8 cellular contexts compared by ENCODE assay signal in the genomic region with DNA sequence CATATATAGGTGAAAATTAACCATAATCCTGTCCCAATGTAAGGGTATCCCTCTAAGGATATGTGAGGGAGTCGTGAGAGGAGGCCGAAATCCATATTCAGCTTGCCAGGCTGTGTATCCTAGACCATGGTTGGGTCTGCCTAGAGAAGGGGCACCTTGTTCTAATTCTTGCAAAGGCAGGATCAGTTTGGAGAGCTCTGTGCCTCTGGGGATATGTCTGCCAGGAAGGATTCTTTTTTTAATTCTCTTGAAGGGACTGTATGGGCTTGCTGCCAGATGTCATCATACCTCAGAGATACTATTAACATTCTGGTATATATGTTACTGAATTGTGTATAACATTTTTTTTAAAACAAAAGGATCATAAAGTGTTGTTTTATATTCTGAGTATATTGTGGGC. TPM values are rescaled to one million over a fixed set of nuclear protein-coding genes. Genes with fewer than 3 reads are reported as not detected.
A peak's percentile ranks its signal among the peaks of the same experiment; 100 is the strongest.
DNase-seq lines count a peak whose midpoint lies in the region; ATAC-seq and TF ChIP-seq lines count a peak whose summit lies in the region.

No MANE protein-coding gene starts in this region.

- TF ChIP-seq CTCF in omental fat pad (IDR thresholded peaks at IDR 0.05) = no peak
- TF ChIP-seq CTCF in GM13976 (IDR thresholded peaks at IDR 0.05; ENCODE audit: borderline replicate concordance, control extremely low read depth, extremely low read depth, insufficient read depth, missing control alignments) = no peak

- peaks cover 46% of the 10 kb centered on the region for H3K4me1 Mint-ChIP-seq in activated T-helper 2 cell treated with anti-CD3 and anti-CD28 coated beads, Interferon-gamma antibody, Interleukin-2, Interleukin-4, amounts not matched to agents 10 μg/mL and 5 μg/mL and 100 μg/mL, durations not matched to agents 14 hours and 24 hours and 36 hours (ENCODE audit: low read depth)

- H3K27ac Mint-ChIP-seq in activated T-helper 2 cell treated with anti-CD3 and anti-CD28 coated beads, Interferon-gamma antibody, Interleukin-2, Interleukin-4, amounts not matched to agents 10 μg/mL and 5 μg/mL and 100 μg/mL, durations not matched to agents 14 hours and 24 hours and 36 hours = no peak overlapping the region

- H3K27me3 ChIP-seq in BLaER1 (peaks cover 8% of the 10 kb centered on the region), iPS-20b (ENCODE audit: insufficient read depth, low read length) (no peaks in the 10 kb centered on the region)

- H3K9ac ChIP-seq in BLaER1 = peak overlapping the region; percentile 54; the same call in 1 of the 2 replicates
- H3K9ac ChIP-seq in iPS-20b (ENCODE audit: low read depth, low read length) = peak overlapping the region; percentile 4; the same call in 1 of the 2 replicates

- intact Hi-C loops in activated T-helper 2 cell treated with anti-CD3 and anti-CD28 coated beads, Interferon-gamma antibody, Interleukin-2, Interleukin-4, amounts not matched to agents 10 μg/mL and 5 μg/mL and 100 μg/mL, durations not matched to agents 14 hours and 24 hours and 36 hours (cut with micrococcal nuclease) = loop anchor here (5.0 to 10.0 kb wide), 3 partner anchors 116 to 843 kb away; a partner anchor contains a TSS

- ATAC-seq in omental fat pad (ENCODE audit: low FRiP score) = no peak

- H3K27ac ChIP-seq in BLaER1 (no peak overlapping the region), iPS-20b (ENCODE audit: low read length) (no peak overlapping the region)

- peaks cover 55% of the 10 kb centered on the region for H3K36me3 Mint-ChIP-seq in activated T-helper 2 cell treated with anti-CD3 and anti-CD28 coated beads, Interferon-gamma antibody, Interleukin-2, Interleukin-4, amounts not matched to agents 10 μg/mL and 5 μg/mL and 100 μg/mL, durations not matched to agents 14 hours and 24 hours and 36 hours (ENCODE audit: low read depth)

- peaks cover 11% of the 10 kb centered on the region; the same call in 1 of the 2 replicates for H3K36me3 ChIP-seq in BLaER1
- H3K36me3 ChIP-seq in iPS-20b (ENCODE audit: insufficient read depth, low read depth, low read length) = peaks cover 12% of the 10 kb centered on the region; the same call in 1 of the 2 replicates

- no peaks in the 10 kb centered on the region for H3K9me3 Mint-ChIP-seq in activated T-helper 2 cell treated with anti-CD3 and anti-CD28 coated beads, Interferon-gamma antibody, Interleukin-2, Interleukin-4, amounts not matched to agents 10 μg/mL and 5 μg/mL and 100 μg/mL, durations not matched to agents 14 hours and 24 hours and 36 hours

- peak overlapping the region; percentile 80 for H3K4me2 ChIP-seq in BLaER1

- in situ Hi-C loops in GM13976 (cut with MboI; ENCODE audit: low sequenced_read_pairs, unreplicated experiment) = loop anchor here (25.0 kb wide), 1 partner anchor 417 kb away; no protein-coding TSS in a partner anchor

- peaks cover 68% of the 10 kb centered on the region for H4K20me1 ChIP-seq in BLaER1

- H3K4me1 ChIP-seq in BLaER1 (peaks cover 49% of the 10 kb centered on the region), iPS-20b (ENCODE audit: insufficient read depth, low read length) (peaks cover 9% of the 10 kb centered on the region; the same call in 1 of the 2 replicates)

- DNase-seq in HCEC 1CT = peak; percentile 36
- DNase-seq in activated T-helper 2 cell treated with anti-CD3 and anti-CD28 coated beads, Interferon-gamma antibody, Interleukin-2, Interleukin-4, amounts not matched to agents 10 μg/mL and 5 μg/mL and 100 μg/mL, durations not matched to agents 14 hours and 24 hours and 36 hours (ENCODE audit: low spot score) = no peak
- no peak for DNase-seq in Ammon's horn (ENCODE audit: low spot score)
- DNase-seq in omental fat pad (ENCODE audit: low spot score) = no peak
- DNase-seq in GM13976 (ENCODE audit: low spot score) = no peak
- no peak for DNase-seq in activated effector memory CD4-positive, alpha-beta T cell treated with anti-CD3 and anti-CD28 coated beads, Interleukin-2, amount 50 U/mL, for 16 hours

- H3K9me3 ChIP-seq in BLaER1 = no peaks in the 10 kb centered on the region
- no peaks in the 10 kb centered on the region for H3K9me3 ChIP-seq in iPS-20b (ENCODE audit: insufficient read depth, low read depth, low read length)

- H3K4me3 Mint-ChIP-seq in activated T-helper 2 cell treated with anti-CD3 and anti-CD28 coated beads, Interferon-gamma antibody, Interleukin-2, Interleukin-4, amounts not matched to agents 10 μg/mL and 5 μg/mL and 100 μg/mL, durations not matched to agents 14 hours and 24 hours and 36 hours (ENCODE audit: low read depth) = peak overlapping the region; percentile 92

- no peaks in the 10 kb centered on the region for H3K27me3 Mint-ChIP-seq in activated T-helper 2 cell treated with anti-CD3 and anti-CD28 coated beads, Interferon-gamma antibody, Interleukin-2, Interleukin-4, amounts not matched to agents 10 μg/mL and 5 μg/mL and 100 μg/mL, durations not matched to agents 14 hours and 24 hours and 36 hours (ENCODE audit: low read depth)

- H3K4me3 ChIP-seq in BLaER1 = peak overlapping the region; percentile 93
- peak overlapping the region; percentile 92 for H3K4me3 ChIP-seq in iPS-20b (ENCODE audit: low read length)

RNA-seq across cellular contexts. Expression of a gene that starts 2.4 kb away (rescaled TPM):
- 206 and 217 TPM in 2 replicates for total RNA-seq in activated T-helper 2 cell treated with anti-CD3 and anti-CD28 coated beads, Interferon-gamma antibody, Interleukin-2, Interleukin-4, amounts not matched to agents 10 μg/mL and 5 μg/mL and 100 μg/mL, durations not matched to agents 14 hours and 24 hours and 36 hours
- 100 to 1,000 TPM in 3 of 4 donors, 10 to 100 TPM in 1; 70.8 to 487 (median 228) TPM for total RNA-seq in omental fat pad
